In genomic region chr14:33834101-33834955, GRCh38 we compare ENCODE assay signal across 1 cellular context.
TF ChIP-seq lines count a peak whose summit lies in the region.

No MANE protein-coding gene starts in this region.

TF ChIP-seq in WTC11, 78 proteins besides CTCF, POLR2A, EP300 and RAD21 (continued from another document):
- TF ChIP-seq ERG (CRISPR knock-in tag; IDR thresholded peaks at IDR 0.05), result no peak
- TF ChIP-seq FOXK1 (CRISPR knock-in tag; IDR thresholded peaks at IDR 0.05), result no peak
